Comparison of ENCODE assay signal across 20 cellular contexts in genomic region chr9:106966481-106966880, GRCh38.
"Had no signal": no experiment of that assay in that cellular context is flagged by ENCODE, and none has a peak within 500 bp of the region (broad histone marks: within the 10 kb centered on the region; RNA-seq: fewer than 3 reads in every experiment).

No MANE protein-coding gene starts in this region.

- H2AFZ ChIP-seq: parathyroid adenoma had no signal

- H3K36me3 ChIP-seq: gastrocnemius medialis, lower lobe of right lung, neutrophil, prostate gland, sigmoid colon, stomach, thyroid gland, vagina had no signal

- H3K27me3 Mint-ChIP-seq: naive thymus-derived CD8-positive, alpha-beta T cell had no signal

- H3K4me3 Mint-ChIP-seq: naive thymus-derived CD8-positive, alpha-beta T cell; stimulated activated effector memory CD8-positive, alpha-beta T cell treated with anti-CD3 and anti-CD28 coated beads, Interleukin-12 subunit alpha, Interleukin-12 subunit beta, amount 100 ng/mL, for 72 hours had no signal

- H3K9ac ChIP-seq: parathyroid adenoma had no signal

- ATAC-seq: gastrocnemius medialis; left ventricle myocardium superior; lower lobe of right lung; naive thymus-derived CD8-positive, alpha-beta T cell; right cardiac atrium; stimulated activated effector memory CD8-positive, alpha-beta T cell treated with anti-CD3 and anti-CD28 coated beads, Interleukin-12 subunit alpha, Interleukin-12 subunit beta, amount 100 ng/mL, for 72 hours had no signal

- H3K9me3 ChIP-seq: gastrocnemius medialis, lower lobe of right lung, neutrophil, prostate gland, sigmoid colon, stomach, thyroid gland, vagina had no signal

- H3K27ac ChIP-seq: coronary artery, gastrocnemius medialis, lower lobe of right lung, neutrophil, parathyroid adenoma, prostate gland, sigmoid colon, stomach, vagina had no signal

- DNase-seq: effector CD4-positive, alpha-beta T cell; foreskin fibroblast; gastrocnemius medialis; lower lobe of right lung; naive thymus-derived CD8-positive, alpha-beta T cell; sigmoid colon; stimulated activated CD4-positive, alpha-beta T cell treated with anti-CD3 and anti-CD28 coated beads, Interleukin-2, amount 100 ng/mL, for 24 hours; stimulated activated CD4-positive, alpha-beta T cell treated with anti-CD3 and anti-CD28 coated beads, Interleukin-4, amount 100 ng/mL, for 24 hours; stimulated activated naive CD4-positive, alpha-beta T cell treated with Interleukin-2 at 50 U/mL for 16 hours; stomach; thyroid gland; trophoblast cell had no signal

- H3K27ac Mint-ChIP-seq: naive thymus-derived CD8-positive, alpha-beta T cell; stimulated activated effector memory CD8-positive, alpha-beta T cell treated with anti-CD3 and anti-CD28 coated beads, Interleukin-12 subunit alpha, Interleukin-12 subunit beta, amount 100 ng/mL, for 72 hours had no signal

- H3K4me1 ChIP-seq: prostate gland, stomach, vagina had no signal

- H3K4me1 Mint-ChIP-seq: stimulated activated effector memory CD8-positive, alpha-beta T cell treated with anti-CD3 and anti-CD28 coated beads, Interleukin-12 subunit alpha, Interleukin-12 subunit beta, amount 100 ng/mL, for 72 hours had no signal

- H3K27me3 ChIP-seq: gastrocnemius medialis, neutrophil, sigmoid colon, stomach, thyroid gland, vagina had no signal

- H3K36me3 Mint-ChIP-seq: naive thymus-derived CD8-positive, alpha-beta T cell; stimulated activated effector memory CD8-positive, alpha-beta T cell treated with anti-CD3 and anti-CD28 coated beads, Interleukin-12 subunit alpha, Interleukin-12 subunit beta, amount 100 ng/mL, for 72 hours had no signal

- H3K4me3 ChIP-seq: coronary artery, gastrocnemius medialis, lower lobe of right lung, prostate gland, sigmoid colon, stomach, thyroid gland, vagina had no signal
